8 cellular contexts compared by ENCODE assay signal in the genomic region with DNA sequence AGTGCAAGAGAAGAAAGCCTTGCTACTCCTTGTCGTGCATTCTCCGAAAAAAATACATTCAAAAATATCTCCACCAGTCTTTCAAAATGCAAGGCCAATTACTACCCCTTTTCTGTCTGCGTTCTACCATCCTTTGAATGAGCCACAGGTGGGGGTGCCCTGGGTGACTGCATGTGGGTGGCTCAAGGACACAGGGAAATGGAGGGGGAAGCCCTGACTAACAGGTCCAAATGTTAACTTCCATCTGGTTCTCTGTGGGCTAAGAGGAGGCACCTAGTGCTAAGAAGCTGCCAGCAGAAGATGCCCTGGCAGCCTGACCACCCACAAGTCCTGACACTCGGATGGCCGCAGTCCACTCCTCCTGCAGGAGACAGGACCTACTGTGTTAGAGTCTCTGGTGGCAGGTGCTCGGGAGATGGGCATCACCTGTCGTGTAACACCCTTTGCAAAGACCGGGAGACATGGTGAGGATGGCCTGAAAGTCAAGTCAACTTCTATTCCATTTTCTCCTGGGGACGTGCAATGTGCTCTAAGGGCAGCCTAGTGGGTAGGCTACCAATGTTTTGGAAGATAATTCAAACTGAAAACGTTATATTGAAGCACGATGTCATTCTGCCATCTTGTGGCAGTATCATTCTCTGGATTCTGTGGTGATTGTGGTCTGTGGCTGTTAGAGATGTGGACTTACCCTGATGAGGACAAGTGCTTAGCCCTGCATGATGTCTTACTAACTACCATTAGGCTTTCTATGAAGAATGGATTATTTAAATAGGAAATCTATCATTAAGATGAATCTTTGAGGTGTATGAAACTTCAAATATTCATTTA. TPM values are rescaled to one million over a fixed set of nuclear protein-coding genes. Genes with fewer than 3 reads are reported as not detected.
DNase-seq lines count a peak whose midpoint lies in the region; ATAC-seq and TF ChIP-seq lines count a peak whose summit lies in the region.

No MANE protein-coding gene starts in this region.

- peaks cover 6% of the 10 kb centered on the region for H3K9me3 ChIP-seq in CD8-positive, alpha-beta T cell (ENCODE audit: low read length)
- peaks cover 5% of the 10 kb centered on the region for H3K9me3 ChIP-seq in thoracic aorta

- peaks cover 3% of the 10 kb centered on the region for H3K4me1 Mint-ChIP-seq in CD8-positive, alpha-beta T cell (ENCODE audit: low read depth)

- CTCF ChIA-PET in CD8-positive, alpha-beta T cell (lab: Charles Lee): interaction anchor here (0.6 to 2.2 kb wide), 12 partner anchors 9 to 767 kb away, joined by 3 to 17 read pairs (median 3); no protein-coding TSS in a partner anchor

- H3K36me3 Mint-ChIP-seq in CD8-positive, alpha-beta T cell: no peaks in the 10 kb centered on the region

- intact Hi-C loops in CD8-positive, alpha-beta T cell (cut with DNase I, micrococcal nuclease): loop anchor here (1.0 to 5.0 kb wide), 7 partner anchors 79 to 769 kb away; a partner anchor contains a TSS

- no peaks in the 10 kb centered on the region for H3K36me3 ChIP-seq in CD8-positive, alpha-beta T cell (ENCODE audit: insufficient read depth, low read length)
- H3K36me3 ChIP-seq in thoracic aorta: no peaks in the 10 kb centered on the region

- H3K27me3 ChIP-seq in CD8-positive, alpha-beta T cell (ENCODE audit: insufficient read depth, low read length): no peaks in the 10 kb centered on the region
- H3K27me3 ChIP-seq in thoracic aorta (replicated peaks; ENCODE audit: insufficient read depth): no peaks in the 10 kb centered on the region

- TF ChIP-seq CTCF in CD8-positive, alpha-beta T cell (IDR thresholded peaks at IDR 0.05): peak; percentile 49
- peak; percentile 50 for TF ChIP-seq CTCF in thoracic aorta (IDR thresholded peaks at IDR 0.05)

- H3K4me3 ChIP-seq in CD8-positive, alpha-beta T cell (ENCODE audit: low read depth, low read length): no peak overlapping the region
- H3K4me3 ChIP-seq in thoracic aorta: no peak overlapping the region

- no peaks in the 10 kb centered on the region for H3K27me3 Mint-ChIP-seq in CD8-positive, alpha-beta T cell (ENCODE audit: low read depth)

- peaks cover 8% of the 10 kb centered on the region for H3K9me3 Mint-ChIP-seq in CD8-positive, alpha-beta T cell

- POLR2A ChIA-PET in CD8-positive, alpha-beta T cell (lab: Charles Lee): interaction anchor here (0.8 kb wide), 1 partner anchor 9 kb away, joined by 3 read pairs; no protein-coding TSS in a partner anchor

- H3K4me3 Mint-ChIP-seq in CD8-positive, alpha-beta T cell: no peak overlapping the region

- no peaks in the 10 kb centered on the region for H3K4me1 ChIP-seq in CD8-positive, alpha-beta T cell (ENCODE audit: insufficient read depth, low read length)
- H3K4me1 ChIP-seq in thoracic aorta (ENCODE audit: control insufficient read depth in 1 of 2, low read depth in 2 of 2): peaks cover 19 to 56% of the 10 kb centered on the region in 2 donors

- peak in 4 of 7 experiments; percentile 9 to 24 (median 20) for DNase-seq in CD8-positive, alpha-beta T cell
- peak; percentile 23 for DNase-seq in NCI-H748 treated with DMSO at 0.1 percent for 48 hours (lab: John Stamatoyannopoulos, UW)
- DNase-seq in amniotic epithelial cell (ENCODE audit: low read depth): peak; percentile 57
- peak; percentile 77 for DNase-seq in inferior parietal cortex (ENCODE audit: extremely low spot score)
- DNase-seq in thoracic aorta (ENCODE audit: low spot score): no peak
- DNase-seq in DMS79 treated with DMSO at 0.1 percent for 48 hours (lab: John Stamatoyannopoulos, UW): no peak

- peak; percentile 84 for ATAC-seq in CD8-positive, alpha-beta T cell
- ATAC-seq in GM18520 (IDR thresholded peaks at IDR 0.05; ENCODE audit: unreplicated experiment) (peak; percentile 93), HG02981 (IDR thresholded peaks at IDR 0.05; ENCODE audit: unreplicated experiment) (peak; percentile 90), thoracic aorta (ENCODE audit: insufficient number of reproducible peaks, low FRiP score, low read depth) (peak; percentile 15)

- no peak overlapping the region for H3K27ac ChIP-seq in CD8-positive, alpha-beta T cell (ENCODE audit: low read depth, low read length)
- H3K27ac ChIP-seq in thoracic aorta: no peak overlapping the region

- no peak overlapping the region for H3K27ac Mint-ChIP-seq in CD8-positive, alpha-beta T cell

RNA-seq across cellular contexts. Expression of a gene that starts 27.4 kb away (rescaled TPM):
- total RNA-seq in CD8-positive, alpha-beta T cell: 10 to 100 TPM; 38.5 to 40.6 TPM
- total RNA-seq in thoracic aorta: 10 to 100 TPM; 82.2 to 88.4 TPM

RNA-seq across cellular contexts. Expression of a gene that starts 50.7 kb away (rescaled TPM):
- not detected for total RNA-seq in CD8-positive, alpha-beta T cell
- total RNA-seq in thoracic aorta: under 1 TPM; 0.14 to 0.27 TPM

Comparison
In these comparisons a context has a peak if more than half of its experiments do, and no peak if none do; other contexts are left out.
1. ATAC-seq: peak in every context shown above with its lines; median percentile 93 in GM18520; 90 in HG02981; 84 in CD8-positive, alpha-beta T cell; 15 in thoracic aorta.
2. DNase-seq: peak in CD8-positive, alpha-beta T cell (4 of 7), NCI-H748 treated with DMSO at 0.1 percent for 48 hours (single experiment), amniotic epithelial cell (single experiment) and inferior parietal cortex (single experiment); none in thoracic aorta (single experiment) and DMS79 treated with DMSO at 0.1 percent for 48 hours (single experiment).